16 cellular contexts compared by ENCODE assay signal in the genomic region with DNA sequence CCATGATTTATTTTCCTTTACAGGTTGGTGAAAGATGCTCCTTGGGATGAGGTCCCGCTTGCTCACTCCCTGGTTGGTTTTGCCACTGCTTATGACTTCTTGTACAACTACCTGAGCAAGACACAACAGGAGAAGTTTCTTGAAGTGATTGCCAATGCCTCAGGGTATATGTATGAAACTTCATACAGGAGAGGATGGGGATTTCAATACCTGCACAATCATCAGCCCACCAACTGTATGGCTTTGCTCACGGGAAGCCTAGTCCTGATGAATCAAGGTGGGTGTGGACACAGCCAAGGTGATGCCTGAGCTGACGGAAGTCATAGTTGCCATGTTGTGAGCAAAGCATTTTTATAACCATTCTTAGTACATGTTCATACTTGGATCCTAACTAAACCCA. TPM values are rescaled to one million over a fixed set of nuclear protein-coding genes. Genes with fewer than 3 reads are reported as not detected.
DNase-seq lines count a peak whose midpoint lies in the region; ATAC-seq, FAIRE-seq and TF ChIP-seq lines count a peak whose summit lies in the region.
"Had no signal": no experiment of that assay in that cellular context is flagged by ENCODE, and none has a peak within 500 bp of the region (broad histone marks: within the 10 kb centered on the region; RNA-seq: fewer than 3 reads in every experiment).

No MANE protein-coding gene starts in this region.

- WGBS in mammary epithelial cell (ENCODE audit: low coverage, missing lambda C conversion rate): 7% methylated on average over 3 of the region's 3 CpGs

- CTCF ChIA-PET in mammary epithelial cell (lab: Charles Lee; ENCODE audit: low non-redundant PET): interaction anchor here (0.8 kb wide), 1 partner anchor 158 kb away, joined by 4 read pairs; no protein-coding TSS in a partner anchor
- CTCF ChIA-PET in MCF 10A (lab: Yijun Ruan, JAX): interaction anchor here (0.8 to 2.8 kb wide), 4 partner anchors 17 to 138 kb away, joined by 3 to 9 read pairs (median 4); no protein-coding TSS in a partner anchor
- CTCF ChIA-PET in WTC11 (lab: Charles Lee): interaction anchor here (1.1 kb wide), 2 partner anchors 18 to 139 kb away, joined by 3 read pairs; no protein-coding TSS in a partner anchor

- DNase-seq in mammary epithelial cell (peak; percentile 92), MCF 10A (ENCODE audit: unreplicated experiment) (no peak), WTC11 (ENCODE audit: low spot score) (no peak), epithelial cell of esophagus (ENCODE audit: low read depth) (peak; percentile 98), keratinocyte (ENCODE audit: low read depth, low spot score) (peak; percentile 66), NCI-H128 (lab: John Stamatoyannopoulos, UW; ENCODE audit: unreplicated experiment) (no peak)
- no peak for DNase-seq in activated naive CD4-positive, alpha-beta T cell treated with anti-CD3 and anti-CD28 coated beads, Interleukin-2, amount 50 U/mL, for 16 hours
- DNase-seq: AML-193; Caco-2; CD4-positive, alpha-beta T cell; HCEC 1CT had no signal

- H4K20me1 ChIP-seq in mammary epithelial cell (ENCODE audit: insufficient read depth, low read length) (no peaks in the 10 kb centered on the region), keratinocyte (ENCODE audit: control insufficient read depth, extremely low read depth, insufficient read depth, low read length) (no peaks in the 10 kb centered on the region)

- H3K79me2 ChIP-seq in mammary epithelial cell (ENCODE audit: insufficient read depth, low read length) (peaks cover 48% of the 10 kb centered on the region), keratinocyte (ENCODE audit: control insufficient read depth, insufficient read depth, low read length) (peaks cover 42% of the 10 kb centered on the region)

- H3K27ac Mint-ChIP-seq in MCF 10A (ENCODE audit: low read depth, unreplicated experiment): no peak overlapping the region
- peak overlapping the region; percentile 42; the same call in 1 of the 2 replicates for H3K27ac Mint-ChIP-seq in WTC11
- H3K27ac Mint-ChIP-seq: CD4-positive, alpha-beta T cell had no signal

- dilution Hi-C loops in mammary epithelial cell (cut with HindIII; ENCODE audit: low sequenced_read_pairs): no loop called here
- dilution Hi-C loops in keratinocyte (cut with MboI; ENCODE audit: extremely low pct_ligation_motif_present, low sequenced_read_pairs): no loop called here

- POLR2A ChIA-PET in MCF 10A (lab: Yijun Ruan, JAX): interaction anchor here (1.6 to 1.7 kb wide), 2 partner anchors 46 to 53 kb away, joined by 3 to 4 read pairs; no protein-coding TSS in a partner anchor
- POLR2A ChIA-PET in WTC11 (lab: Charles Lee): no interaction called here

- BruUV-seq in mammary epithelial cell (replicated peaks; lab: Mats Ljungman, UMichigan) (no TSS peak), MCF 10A (replicated peaks; lab: Mats Ljungman, UMichigan) (no TSS peak)

- no peaks in the 10 kb centered on the region for H3K9me3 Mint-ChIP-seq in MCF 10A (ENCODE audit: unreplicated experiment)
- no peaks in the 10 kb centered on the region for H3K9me3 Mint-ChIP-seq in WTC11
- H3K9me3 Mint-ChIP-seq: CD4-positive, alpha-beta T cell had no signal

- no peaks in the 10 kb centered on the region for H3K27me3 ChIP-seq in mammary epithelial cell (ENCODE audit: insufficient read depth, low read length)
- H3K27me3 ChIP-seq in keratinocyte (ENCODE audit: control insufficient read depth, extremely low read depth, insufficient read depth, low read length): no peaks in the 10 kb centered on the region

- H2AFZ ChIP-seq in mammary epithelial cell (ENCODE audit: low read depth, low read length): peak overlapping the region; percentile 27
- no peak overlapping the region for H2AFZ ChIP-seq in keratinocyte (ENCODE audit: control insufficient read depth, low read length)

- H3K4me3 Mint-ChIP-seq in MCF 10A (ENCODE audit: unreplicated experiment) (no peak overlapping the region), WTC11 (no peak overlapping the region)
- H3K4me3 Mint-ChIP-seq: CD4-positive, alpha-beta T cell had no signal

- H3K36me3 Mint-ChIP-seq in MCF 10A (ENCODE audit: insufficient read depth, unreplicated experiment): peaks cover 64% of the 10 kb centered on the region
- peaks cover 29% of the 10 kb centered on the region for H3K36me3 Mint-ChIP-seq in WTC11

- H3K4me1 ChIP-seq in mammary epithelial cell (ENCODE audit: insufficient read depth, low read length) (peaks cover 14% of the 10 kb centered on the region), keratinocyte (ENCODE audit: control insufficient read depth, extremely low read depth, insufficient read depth, low read length) (peaks cover 24% of the 10 kb centered on the region)
- H3K4me1 ChIP-seq: A549, Caco-2 had no signal

- peaks cover 13% of the 10 kb centered on the region for H3K36me3 ChIP-seq in mammary epithelial cell (ENCODE audit: insufficient read depth, low read length)
- H3K36me3 ChIP-seq in keratinocyte (ENCODE audit: control insufficient read depth in 2 of 2, extremely low read depth in 1 of 2, insufficient read depth in 2 of 2, low read length in 2 of 2): peaks cover 7 to 14% of the 10 kb centered on the region in 2 experiments

- H3K4me3 ChIP-seq in mammary epithelial cell (replicated peaks in 1 of 3; ENCODE audit: insufficient read depth in 1 of 3, low read depth in 2 of 3, low read length in 3 of 3) (no peak overlapping the region), epithelial cell of esophagus (ENCODE audit: low read length) (no peak overlapping the region), keratinocyte (ENCODE audit: control insufficient read depth in 2 of 3, extremely low read depth in 1 of 3, insufficient read depth in 2 of 3, low read depth in 1 of 3, low read length in 3 of 3) (no peak overlapping the region)
- H3K4me3 ChIP-seq: A549 had no signal

- H3K4me1 Mint-ChIP-seq in MCF 10A (ENCODE audit: insufficient read depth, unreplicated experiment) (peaks cover 6% of the 10 kb centered on the region), WTC11 (peaks cover 57% of the 10 kb centered on the region)

- ATAC-seq in WTC11: no peak
- ATAC-seq in HG03108 (IDR thresholded peaks at IDR 0.05; ENCODE audit: unreplicated experiment): no peak
- ATAC-seq: A549 had no signal

- TF ChIP-seq CTCF in mammary epithelial cell (conservative IDR thresholded peaks at IDR 0.05 in 1 of 2, IDR thresholded peaks at IDR 0.05 in 1 of 2; ENCODE audit: extremely low read depth in 1 of 2, insufficient read depth in 1 of 2, low read depth in 1 of 2, low read length in 2 of 2) (no peak), MCF 10A (IDR thresholded peaks at IDR 0.05; ENCODE audit: unreplicated experiment) (no peak), WTC11 (IDR thresholded peaks at IDR 0.05) (no peak), epithelial cell of esophagus (IDR thresholded peaks at IDR 0.05; ENCODE audit: insufficient read depth, low read depth, low read length, missing control alignments) (no peak), keratinocyte (optimal IDR thresholded peaks at IDR 0.05 in 1 of 3, IDR thresholded peaks at IDR 0.05 in 1 of 3, conservative IDR thresholded peaks at IDR 0.05 in 1 of 3; ENCODE audit: extremely low read depth in 1 of 3, insufficient read depth in 2 of 3, low read length in 3 of 3) (no peak)

- peak; percentile 97 for FAIRE-seq in keratinocyte (lab: Jason Lieb, UNC)
- FAIRE-seq: A549, D721Med had no signal

- H3K4me2 ChIP-seq in mammary epithelial cell (ENCODE audit: insufficient read depth, low read depth, low read length): peak overlapping the region; percentile 41
- H3K4me2 ChIP-seq in keratinocyte (ENCODE audit: control insufficient read depth, extremely low read depth, insufficient read depth, low read depth, low read length): no peak overlapping the region
- H3K4me2 ChIP-seq: A549 had no signal

- H3K9me3 ChIP-seq in mammary epithelial cell (replicated peaks; ENCODE audit: insufficient read depth, low read length): no peaks in the 10 kb centered on the region
- no peaks in the 10 kb centered on the region for H3K9me3 ChIP-seq in keratinocyte (ENCODE audit: control insufficient read depth, low read depth, low read length)
- H3K9me3 ChIP-seq: A549, Caco-2 had no signal

- H3K9ac ChIP-seq in mammary epithelial cell (ENCODE audit: insufficient read depth, low read length) (peak overlapping the region; percentile 43), keratinocyte (ENCODE audit: control insufficient read depth, extremely low read depth, insufficient read depth, low read length) (no peak overlapping the region)

- peaks cover 2% of the 10 kb centered on the region for H3K9me1 ChIP-seq in keratinocyte (ENCODE audit: control insufficient read depth, extremely low read depth, insufficient read depth, low read length)

- intact Hi-C loops in mammary epithelial cell (cut with micrococcal nuclease): loop anchor here (1.0 to 5.0 kb wide), 3 partner anchors 39 to 139 kb away; partner anchors contain the start of gene DSE
- intact Hi-C loops in MCF 10A (cut with micrococcal nuclease): no loop called here

- no peaks in the 10 kb centered on the region for H3K27me3 Mint-ChIP-seq in MCF 10A (ENCODE audit: insufficient read depth, unreplicated experiment)
- no peaks in the 10 kb centered on the region for H3K27me3 Mint-ChIP-seq in WTC11 (ENCODE audit: low read depth)
- H3K27me3 Mint-ChIP-seq: CD4-positive, alpha-beta T cell had no signal

- H3K27ac ChIP-seq in mammary epithelial cell (ENCODE audit: insufficient read depth, low read depth, low read length): peak overlapping the region; percentile 85
- peak overlapping the region; percentile 76 for H3K27ac ChIP-seq in keratinocyte (ENCODE audit: control insufficient read depth, insufficient read depth, low read length)
- H3K27ac ChIP-seq: 22Rv1, A549, C4-2B had no signal

- in situ Hi-C loops in mammary epithelial cell (cut with MboI; ENCODE audit: low sequenced_read_pairs in 2 of 2): loop anchor here in 1 of 2 donors (25.0 kb wide), 1 partner anchor 111 kb away; the partner anchor contains the start of gene TRAPPC3L

RNA-seq across cellular contexts. Expression of gene CALHM6, which starts 34.6 kb away (rescaled TPM):
- under 1 TPM; 0.66 to 0.67 TPM for total RNA-seq in mammary epithelial cell
- 0.61 TPM for polyA plus RNA-seq in mammary epithelial cell
- polyA minus RNA-seq in mammary epithelial cell: not detected
- not detected in 2 replicates for total RNA-seq in MCF 10A (2022)
- total RNA-seq in WTC11 (2021): 0.21 to 1.4 TPM (median 0.44 TPM) in 3 replicates
- 0.47 to 0.59 TPM (median 0.51 TPM) in 3 replicates for polyA plus RNA-seq in keratinocyte
- polyA plus RNA-seq in keratinocyte (2011; ENCODE audit: low read depth): 2.9 TPM
- polyA plus RNA-seq in keratinocyte (2011; cell fraction: cytosol; rRNA removed): 0.82 and 1.7 TPM in 2 replicates
- polyA plus RNA-seq in keratinocyte (2011; cell fraction: nucleus; rRNA removed): 0.42 and 0.47 TPM in 2 replicates
- polyA plus RNA-seq in keratinocyte (2012; ENCODE audit: low replicate concordance): 0.81 and 1.1 TPM in 2 replicates
- polyA minus RNA-seq in keratinocyte: not detected in 3 replicates
- polyA minus RNA-seq in keratinocyte (2011; cell fraction: cytosol; rRNA and poly(A)+ RNA removed): not detected
- 0.53 and 0.62 TPM in 2 replicates for polyA minus RNA-seq in keratinocyte (2011; cell fraction: nucleus; rRNA and poly(A)+ RNA removed)
- total RNA-seq: Caco-2 had no signal

RNA-seq across cellular contexts. Expression of gene DSE, which starts 55.8 kb away (rescaled TPM):
- total RNA-seq in mammary epithelial cell (100 to 1,000 TPM; 116 to 175 TPM), MCF 10A (2022) (66.0 and 86.5 TPM in 2 replicates), WTC11 (2021) (66.3 to 78.3 TPM (median 71.2 TPM) in 3 replicates)
- polyA plus RNA-seq in mammary epithelial cell (66.9 TPM), keratinocyte (87.6 to 144 TPM (median 99.7 TPM) in 3 replicates)
- polyA minus RNA-seq in mammary epithelial cell (137 TPM), keratinocyte (179 to 186 TPM (median 184 TPM) in 3 replicates)
- polyA plus RNA-seq in keratinocyte (2011; ENCODE audit: low read depth): 39.1 TPM
- 37.0 and 60.3 TPM in 2 replicates for polyA plus RNA-seq in keratinocyte (2011; cell fraction: cytosol; rRNA removed)
- polyA plus RNA-seq in keratinocyte (2011; cell fraction: nucleus; rRNA removed): 124 and 141 TPM in 2 replicates
- 54.9 and 70.3 TPM in 2 replicates for polyA plus RNA-seq in keratinocyte (2012; ENCODE audit: low replicate concordance)
- polyA minus RNA-seq in keratinocyte (2011; cell fraction: cytosol; rRNA and poly(A)+ RNA removed): 57.2 TPM
- 150 and 256 TPM in 2 replicates for polyA minus RNA-seq in keratinocyte (2011; cell fraction: nucleus; rRNA and poly(A)+ RNA removed)

Comparison
In these comparisons a context has a peak if more than half of its experiments do, and no peak if none do; other contexts are left out.
1. DNase-seq: peak in mammary epithelial cell (single experiment), epithelial cell of esophagus (single experiment) and keratinocyte (single experiment); none in MCF 10A (single experiment), WTC11 (single experiment), activated naive CD4-positive, alpha-beta T cell treated with anti-CD3 and anti-CD28 coated beads, Interleukin-2, amount 50 U/mL, for 16 hours (single experiment) and NCI-H128 (single experiment).